ENCODE assay signal across 18 cellular contexts in the genomic region with DNA sequence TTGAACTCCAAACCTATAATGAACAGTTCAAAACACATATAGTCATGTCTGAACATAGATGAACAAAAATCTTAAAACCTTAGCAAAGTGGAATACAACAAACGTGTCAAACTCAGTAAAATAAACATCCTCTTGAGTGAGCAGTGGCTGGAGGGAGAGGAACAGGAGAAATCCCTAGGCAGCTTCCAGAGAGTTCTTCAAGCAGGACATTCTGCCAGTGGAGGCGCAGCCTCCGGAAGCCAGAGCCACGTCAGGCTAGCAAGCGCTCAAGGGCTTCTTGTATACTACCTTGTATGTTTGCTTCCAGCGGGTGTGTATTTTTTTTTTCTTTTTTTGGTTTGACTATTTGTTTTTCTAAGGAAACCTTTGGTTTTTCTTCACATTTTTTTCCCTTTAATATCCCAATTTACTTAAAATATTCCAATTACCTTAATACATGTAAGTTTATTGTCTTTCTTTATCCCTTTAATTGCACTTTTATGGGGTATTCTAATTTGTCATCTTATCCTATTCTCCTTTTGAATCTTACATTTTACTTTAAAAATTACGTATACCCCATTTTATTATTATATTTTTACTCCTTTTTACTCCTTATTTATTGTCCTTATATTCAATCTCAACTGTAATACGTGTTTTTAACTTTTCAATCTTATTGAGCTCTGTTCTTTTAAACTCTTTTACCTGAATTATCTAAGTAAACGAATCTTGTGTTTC. TPM values are rescaled to one million over a fixed set of nuclear protein-coding genes. Genes with fewer than 3 reads are reported as not detected.
DNase-seq lines count a peak whose midpoint lies in the region; ATAC-seq, FAIRE-seq and TF ChIP-seq lines count a peak whose summit lies in the region.
"Had no signal": no experiment of that assay in that cellular context is flagged by ENCODE, and none has a peak within 500 bp of the region (broad histone marks: within the 10 kb centered on the region; RNA-seq: fewer than 3 reads in every experiment).

No MANE protein-coding gene starts in this region.

- H2BK15ac ChIP-seq in H1 (ENCODE audit: low read length), result no peak overlapping the region

- WGBS in H1 (ENCODE audit: extremely low coverage in 1 of 2, insufficient coverage in 1 of 2, insufficient read length in 1 of 2, insufficient replicate concordance in 2 of 2, low coverage in 1 of 2, low lambda C conversion rate in 2 of 2, missing lambda C conversion rate in 1 of 2), 2 experiments, result 46 to 100% methylated on average over 1 to 9 of the region's 9 CpGs
- 77 to 85% (median 82%) methylated on average over 9 of the region's 9 CpGs for WGBS in psoas muscle, 3 donors

- H3K36me3 ChIP-seq in H1 (ENCODE audit: control insufficient read depth in 2 of 4, insufficient read depth in 4 of 4, low read length in 3 of 4) (no peaks in the 10 kb centered on the region), iPS-20b (ENCODE audit: insufficient read depth, low read depth, low read length) (no peaks in the 10 kb centered on the region), psoas muscle (ENCODE audit: insufficient read depth in 1 of 2, low read depth in 1 of 2) (no peaks in the 10 kb centered on the region)
- H3K36me3 ChIP-seq: BE2C had no signal

- H3K4me3 ChIP-seq in H1 (ENCODE audit: extremely low read depth in 1 of 4, insufficient read depth in 2 of 4, low read depth in 3 of 4, low read length in 4 of 4), result no peak overlapping the region
- H3K4me3 ChIP-seq in iPS-20b (ENCODE audit: low read length), result no peak overlapping the region
- H3K4me3 ChIP-seq in psoas muscle, result no peak overlapping the region
- H3K4me3 ChIP-seq: GM23248, lung, skin epidermis had no signal

- ATAC-seq in psoas muscle (no peak), GM18867 (IDR thresholded peaks at IDR 0.05; ENCODE audit: unreplicated experiment) (no peak), HG03045 (IDR thresholded peaks at IDR 0.05; ENCODE audit: unreplicated experiment) (no peak)
- ATAC-seq: activated naive CD4-positive, alpha-beta T cell treated with anti-CD3 and anti-CD28 coated beads, Interleukin-2, amount 50 U/mL, for 72 hours; stimulated activated naive B cell treated with anti-CD40 and anti-IgM and Interleukin-4, amounts not matched to agents 10 μg/mL and 1 μg/mL and 100 μg/mL, for 72 hours had no signal

- no peak overlapping the region for H2AK5ac ChIP-seq in H1 (ENCODE audit: low read depth, low read length)

- no peak overlapping the region for H3K9ac ChIP-seq in H1 (replicated peaks in 1 of 4; ENCODE audit: extremely low read depth in 1 of 4, low read depth in 3 of 4, low read length in 3 of 4)
- H3K9ac ChIP-seq in iPS-20b (ENCODE audit: low read depth, low read length), result peak overlapping the region; percentile 48; the same call in 1 of the 2 replicates
- H3K9ac ChIP-seq: GM23248 had no signal

- peaks cover 0 to 8% (median 4%) of the 10 kb centered on the region in 4 experiments; a peak in 4 of 7 replicates for H3K4me1 ChIP-seq in H1 (replicated peaks in 1 of 4; ENCODE audit: control insufficient read depth in 3 of 4, insufficient read depth in 4 of 4, low read length in 3 of 4)
- peaks cover 15% of the 10 kb centered on the region; the same call in 1 of the 2 replicates for H3K4me1 ChIP-seq in iPS-20b (ENCODE audit: insufficient read depth, low read length)
- H3K4me1 ChIP-seq in psoas muscle, result peaks cover 7% of the 10 kb centered on the region
- H3K4me1 ChIP-seq: BE2C had no signal

- FAIRE-seq in H1 (lab: Jason Lieb, UNC), result no peak

- DNase-seq in NCI-H82 treated with DMSO at 0.1 percent for 48 hours (lab: John Stamatoyannopoulos, UW; ENCODE audit: unreplicated experiment), result peak; percentile 6
- DNase-seq in H1 (ENCODE audit: low read depth in 1 of 2, low spot score in 2 of 2), result no peak
- DNase-seq in psoas muscle, result peak; percentile 36 to 68
- no peak for DNase-seq in GM13976 (ENCODE audit: low spot score)
- no peak for DNase-seq in NCI-H146 treated with DMSO at 0.1 percent for 48 hours (lab: John Stamatoyannopoulos, UW; ENCODE audit: unreplicated experiment)
- DNase-seq: activated CD4-positive, alpha-beta T cell treated with anti-CD3 and anti-CD28 coated beads for 4 hours; activated T-cell treated with anti-CD3 and anti-CD28 coated beads, Interleukin-2, amount 50 U/mL, for 1 hour; BE2C; central memory CD4-positive, alpha-beta T cell; GM23248; NCI-H2227 treated with DMSO at 0.1 percent for 48 hours; stimulated activated naive B cell treated with anti-CD40 and anti-IgM and Interleukin-4, amounts not matched to agents 10 μg/mL and 1 μg/mL and 100 μg/mL, for 72 hours had no signal

- no peak overlapping the region for H3K4me2 ChIP-seq in H1 (ENCODE audit: insufficient read depth in 1 of 2, low read depth in 2 of 2, low read length in 2 of 2)

- H3K18ac ChIP-seq in H1 (ENCODE audit: extremely low read depth, low read length), result no peak overlapping the region

- H2BK20ac ChIP-seq in H1 (ENCODE audit: low read length), result no peak overlapping the region

- H2AFZ ChIP-seq in H1 (ENCODE audit: low read length), result no peak overlapping the region
- H2AFZ ChIP-seq: GM23248 had no signal

- no peak overlapping the region for H4K5ac ChIP-seq in H1 (ENCODE audit: insufficient read length, low read depth, low read length)

- no peaks in the 10 kb centered on the region for H3K79me1 ChIP-seq in H1 (ENCODE audit: low read depth, low read length)

- POLR2A ChIA-PET in H1 (lab: Charles Lee; ENCODE audit: partially characterized antibody), result interaction anchor here (1.2 kb wide), 1 partner anchor 11 kb away, joined by 4 read pairs; no protein-coding TSS in a partner anchor

- H3K27ac ChIP-seq in H1 (ENCODE audit: low read depth, low read length), result no peak overlapping the region
- no peak overlapping the region for H3K27ac ChIP-seq in iPS-20b (ENCODE audit: low read length)
- no peak overlapping the region for H3K27ac ChIP-seq in psoas muscle
- H3K27ac ChIP-seq: GM23248, skin epidermis had no signal

- H2BK120ac ChIP-seq in H1 (replicated peaks; ENCODE audit: low read depth, low read length), result no peak overlapping the region

- no peaks in the 10 kb centered on the region for H4K20me1 ChIP-seq in H1 (replicated peaks in 1 of 2; ENCODE audit: control insufficient read depth in 1 of 2, insufficient read depth in 2 of 2, low read length in 2 of 2)

- TF ChIP-seq POLR2A in H1 (IDR thresholded peaks at IDR 0.05; ENCODE audit: control extremely low read depth in 1 of 2, low read depth in 2 of 2, low read length in 2 of 2), result no peak

- in situ Hi-C loops in GM13976 (cut with MboI; ENCODE audit: low sequenced_read_pairs, unreplicated experiment), result no loop called here

- H3K9me3 ChIP-seq in H1 (ENCODE audit: insufficient read depth in 2 of 2, low read depth in 1 of 2, low read length in 1 of 2) (no peaks in the 10 kb centered on the region), iPS-20b (ENCODE audit: insufficient read depth, low read depth, low read length) (no peaks in the 10 kb centered on the region), psoas muscle (no peaks in the 10 kb centered on the region)
- H3K9me3 ChIP-seq: BE2C had no signal

- CTCF ChIA-PET in H1 (lab: Charles Lee; ENCODE audit: partially characterized antibody), result interaction anchor here (0.7 to 2.3 kb wide), 5 partner anchors 31 to 750 kb away, joined by 3 to 7 read pairs (median 3); no protein-coding TSS in a partner anchor

- H2BK5ac ChIP-seq in H1 (ENCODE audit: low read depth, low read length), result no peak overlapping the region

- no peak overlapping the region for H3K23ac ChIP-seq in H1 (ENCODE audit: insufficient read length)

- H3K4ac ChIP-seq in H1 (replicated peaks; ENCODE audit: insufficient read length, low read depth, low read length), result no peak overlapping the region

- H4K91ac ChIP-seq in H1 (replicated peaks; ENCODE audit: insufficient read length, low read length), result no peak overlapping the region

- H3K23me2 ChIP-seq in H1 (ENCODE audit: low read depth, low read length), result no peaks in the 10 kb centered on the region

- no peak overlapping the region for H2BK12ac ChIP-seq in H1 (ENCODE audit: low read depth, low read length)

- H3K56ac ChIP-seq in H1 (replicated peaks; ENCODE audit: insufficient read length, low read depth, low read length), result no peak overlapping the region

- no peak for TF ChIP-seq CTCF in H1 (IDR thresholded peaks at IDR 0.05; ENCODE audit: control extremely low read depth in 1 of 3, insufficient read depth in 1 of 3, low read depth in 1 of 3, low read length in 3 of 3)
- no peak for TF ChIP-seq CTCF in psoas muscle (IDR thresholded peaks at IDR 0.05)
- no peak for TF ChIP-seq CTCF in GM13976 (IDR thresholded peaks at IDR 0.05; ENCODE audit: borderline replicate concordance, control extremely low read depth, extremely low read depth, insufficient read depth, missing control alignments)

- no peaks in the 10 kb centered on the region for H3K79me2 ChIP-seq in H1 (ENCODE audit: control insufficient read depth in 1 of 2, insufficient read depth in 2 of 2, low read length in 2 of 2)

- H3K27me3 ChIP-seq in H1 (replicated peaks in 1 of 4; ENCODE audit: control insufficient read depth in 3 of 4, extremely low read depth in 1 of 4, insufficient read depth in 3 of 4, low read length in 3 of 4) (no peaks in the 10 kb centered on the region), iPS-20b (ENCODE audit: insufficient read depth, low read length) (no peaks in the 10 kb centered on the region), psoas muscle (ENCODE audit: insufficient read depth in 3 of 3, low read length in 2 of 3) (no peaks in the 10 kb centered on the region)
- H3K27me3 ChIP-seq: BE2C had no signal

- H4K8ac ChIP-seq in H1 (ENCODE audit: extremely low read depth, insufficient read depth, low read length), result no peak overlapping the region

- H3K14ac ChIP-seq in H1 (ENCODE audit: insufficient read length), result no peak overlapping the region

- intact Hi-C loops in psoas muscle (cut with DNase I), result no loop called here

- TF ChIP-seq EP300 in H1 (IDR thresholded peaks at IDR 0.05; ENCODE audit: borderline replicate concordance in 1 of 2, low read depth in 2 of 2, low read length in 2 of 2), result no peak

- no peak for TF ChIP-seq RAD21 in H1 (IDR thresholded peaks at IDR 0.05 in 1 of 2, conservative IDR thresholded peaks at IDR 0.05 in 1 of 2; ENCODE audit: low read depth in 2 of 2, low read length in 2 of 2)

RNA-seq across cellular contexts. Expression of a gene that starts 42.0 kb away (rescaled TPM):
- 4.6 TPM in 2 replicates for total RNA-seq in H1 (2021; fragmentation: NEBNext Ultra II Directional; extraction: Animal tissue kit (Norgen Biotek cat#: 25700))
- polyA plus RNA-seq in H1 (2011; rRNA removed) (2.1 and 2.5 TPM in 2 replicates), psoas muscle (1 to 10 TPM in 2 of 3 donors, under 1 TPM in 1; 0.83 to 1.9 (median 1.4) TPM)
- 2.0 TPM for polyA plus RNA-seq in H1 (2011; cell fraction: cytosol; rRNA removed)
- polyA plus RNA-seq in H1 (2011; cell fraction: nucleus; rRNA removed), result 5.4 TPM
- 2.7 to 4.1 TPM (median 3.4 TPM) in 4 replicates for polyA plus RNA-seq in H1 (2012, experiment 1 of 2)
- polyA plus RNA-seq in H1 (2012, experiment 2 of 2), result 1.5 TPM
- 5.7 TPM for polyA plus RNA-seq in H1 (2013, experiment 1 of 2)
- 5.5 TPM for polyA plus RNA-seq in H1 (2013, experiment 2 of 2)
- 2.0 and 2.5 TPM in 2 replicates for polyA minus RNA-seq in H1 (2011; rRNA and poly(A)+ RNA removed)
- 2.3 TPM for polyA minus RNA-seq in H1 (2011; cell fraction: cytosol; rRNA and poly(A)+ RNA removed)
- polyA minus RNA-seq in H1 (2011; cell fraction: nucleus; rRNA and poly(A)+ RNA removed), result 4.0 TPM
- total RNA-seq in psoas muscle, result 10 to 100 TPM in 1 of 4 donors, 1 to 10 TPM in 3; 2.1 to 15.5 (median 6.4) TPM

RNA-seq across cellular contexts. Expression of a gene that starts 56.1 kb away (rescaled TPM):
- total RNA-seq in H1 (2021; fragmentation: NEBNext Ultra II Directional; extraction: Animal tissue kit (Norgen Biotek cat#: 25700)), result 28.2 and 31.4 TPM in 2 replicates
- polyA plus RNA-seq in H1 (2011; rRNA removed), result 19.2 and 23.4 TPM in 2 replicates
- 29.0 TPM for polyA plus RNA-seq in H1 (2011; cell fraction: cytosol; rRNA removed)
- polyA plus RNA-seq in H1 (2011; cell fraction: nucleus; rRNA removed), result 15.0 TPM
- polyA plus RNA-seq in H1 (2012, experiment 1 of 2), result 14.4 to 20.4 TPM (median 18.6 TPM) in 4 replicates
- 6.8 TPM for polyA plus RNA-seq in H1 (2012, experiment 2 of 2)
- 35.7 TPM for polyA plus RNA-seq in H1 (2013, experiment 1 of 2)
- polyA plus RNA-seq in H1 (2013, experiment 2 of 2), result 36.4 TPM
- polyA minus RNA-seq in H1 (2011; rRNA and poly(A)+ RNA removed), result 25.4 and 30.8 TPM in 2 replicates
- 20.6 TPM for polyA minus RNA-seq in H1 (2011; cell fraction: cytosol; rRNA and poly(A)+ RNA removed)
- 44.8 TPM for polyA minus RNA-seq in H1 (2011; cell fraction: nucleus; rRNA and poly(A)+ RNA removed)
- total RNA-seq in psoas muscle, result 10 to 100 TPM; 21.0 to 32.1 (median 25.0) TPM
- polyA plus RNA-seq in psoas muscle, result 10 to 100 TPM; 15.9 to 38.7 (median 19.3) TPM

Comparison
In these comparisons a context has a peak if more than half of its experiments do, and no peak if none do; other contexts are left out.
1. DNase-seq: peak in NCI-H82 treated with DMSO at 0.1 percent for 48 hours (single experiment) and psoas muscle (2 of 2); none in H1 (0 of 2), GM13976 (single experiment) and NCI-H146 treated with DMSO at 0.1 percent for 48 hours (single experiment).